Comparison of ENCODE assay signal across 13 cellular contexts in genomic region chr2:169716229-169716886, GRCh38. TPM values are rescaled to one million over a fixed set of nuclear protein-coding genes. Genes with fewer than 3 reads are reported as not detected.
DNase-seq lines count a peak whose midpoint lies in the region; ATAC-seq, FAIRE-seq and TF ChIP-seq lines count a peak whose summit lies in the region.
"Had no signal": no experiment of that assay in that cellular context is flagged by ENCODE, and none has a peak within 500 bp of the region (broad histone marks: within the 10 kb centered on the region; RNA-seq: fewer than 3 reads in every experiment).

No MANE protein-coding gene starts in this region.

- H3K4me2 ChIP-seq in endothelial cell of umbilical vein (ENCODE audit: insufficient read depth, low read length) = no peak overlapping the region

- TF ChIP-seq CTCF in Calu3 (IDR thresholded peaks at IDR 0.05; ENCODE audit: unreplicated experiment) = no peak
- TF ChIP-seq CTCF in endothelial cell of umbilical vein (IDR thresholded peaks at IDR 0.05; ENCODE audit: extremely low read depth in 1 of 2, insufficient read depth in 1 of 2, low read depth in 1 of 2, low read length in 2 of 2) = no peak
- no peak for TF ChIP-seq CTCF in pancreas (IDR thresholded peaks at IDR 0.05)
- TF ChIP-seq CTCF in GM10266 (IDR thresholded peaks at IDR 0.05; ENCODE audit: control insufficient read depth, insufficient read depth, low read depth, missing control alignments) = no peak

- no TSS peak for BruUV-seq in Calu3 (replicated peaks; lab: Mats Ljungman, UMichigan)
- BruUV-seq in endothelial cell of umbilical vein (replicated peaks; lab: Mats Ljungman, UMichigan) = no TSS peak

- intact Hi-C loops in Calu3 (cut with micrococcal nuclease; ENCODE audit: unreplicated experiment) (no loop called here), endothelial cell of umbilical vein (cut with micrococcal nuclease) (loop anchor here (2.0 kb wide), 2 partner anchors 16 to 22 kb away; partner anchors contain the start of genes CFAP210, KLHL23 and PHOSPHO2), pancreas (cut with DNase I) (no loop called here)

- H3K4me1 ChIP-seq in endothelial cell of umbilical vein (ENCODE audit: control insufficient read depth, extremely low read depth, insufficient read depth, low read length) = peaks cover 22% of the 10 kb centered on the region
- H3K4me1 ChIP-seq in pancreas = peaks cover 8 to 19% (median 8%) of the 10 kb centered on the region in 3 donors

- H3K36me3 ChIP-seq in endothelial cell of umbilical vein (ENCODE audit: control insufficient read depth in 2 of 2, extremely low read depth in 1 of 2, insufficient read depth in 2 of 2, low read length in 2 of 2) = no peaks in the 10 kb centered on the region
- no peaks in the 10 kb centered on the region for H3K36me3 ChIP-seq in pancreas
- H3K36me3 ChIP-seq: tibial artery had no signal

- no peak for DNase-seq in Calu3
- DNase-seq in NCI-H510A treated with DMSO at 0.1 percent for 48 hours (lab: John Stamatoyannopoulos, UW) = peak; percentile 70
- DNase-seq in endothelial cell of umbilical vein (ENCODE audit: low read depth, low spot score) = peak; percentile 26
- peak in 5 of 6 donors; percentile 21 to 65 (median 42) for DNase-seq in pancreas
- DNase-seq in H54 (ENCODE audit: insufficient read length, low spot score) = no peak
- no peak for DNase-seq in NCI-H526 treated with DMSO at 0.1 percent for 48 hours (lab: John Stamatoyannopoulos, UW)
- no peak for DNase-seq in GM10266 (ENCODE audit: extremely low spot score)
- DNase-seq: stimulated activated CD4-positive, alpha-beta T cell treated with anti-CD3 and anti-CD28 coated beads, Interleukin-2, amount 100 ng/mL, for 24 hours; T-helper 17 cell; tibial artery had no signal

- CTCF ChIA-PET in Calu3 (lab: Charles Lee) = interaction anchor here (1.7 kb wide), 1 partner anchor 10 kb away, joined by 6 read pairs; no protein-coding TSS in a partner anchor
- CTCF ChIA-PET in endothelial cell of umbilical vein (lab: Charles Lee) = interaction anchor here (0.9 kb wide), 1 partner anchor 209 kb away, joined by 3 read pairs; no protein-coding TSS in a partner anchor

- H2AFZ ChIP-seq in endothelial cell of umbilical vein (ENCODE audit: low read depth, low read length) = no peak overlapping the region

- no peak overlapping the region for H3K27ac Mint-ChIP-seq in Calu3 (ENCODE audit: unreplicated experiment)
- H3K27ac Mint-ChIP-seq: memory B cell, T-helper 17 cell had no signal

- H3K36me3 Mint-ChIP-seq in Calu3 (ENCODE audit: insufficient read depth, unreplicated experiment) = no peaks in the 10 kb centered on the region

- H3K27me3 Mint-ChIP-seq in Calu3 (ENCODE audit: unreplicated experiment) = no peaks in the 10 kb centered on the region
- H3K27me3 Mint-ChIP-seq: T-helper 17 cell had no signal

- no peak for FAIRE-seq in endothelial cell of umbilical vein (lab: Jason Lieb, UNC)
- FAIRE-seq in pancreas (lab: Jason Lieb, UNC) = no peak
- FAIRE-seq in H54 (lab: Jason Lieb, UNC) = no peak
- FAIRE-seq: G401.6 had no signal

- H3K4me3 ChIP-seq in endothelial cell of umbilical vein (replicated peaks in 1 of 3; ENCODE audit: insufficient read depth in 1 of 3, low read depth in 1 of 3, low read length in 3 of 3) = no peak overlapping the region
- H3K4me3 ChIP-seq in pancreas = peak overlapping the region in 1 of 4 donors; percentile 41

- H3K9me3 ChIP-seq in endothelial cell of umbilical vein (replicated peaks; ENCODE audit: control insufficient read depth, insufficient read depth, low read length) (no peaks in the 10 kb centered on the region), pancreas (no peaks in the 10 kb centered on the region)
- H3K9me3 ChIP-seq: tibial artery had no signal

- ATAC-seq in pancreas (peak; percentile 62 to 66 (median 65)), GM18909 (IDR thresholded peaks at IDR 0.05; ENCODE audit: poor library complexity, unreplicated experiment) (no peak)
- ATAC-seq: T-helper 17 cell had no signal

- WGBS in pancreas, 2 donors = 21 to 27% methylated on average over 12 of the region's 12 CpGs

- dilution Hi-C loops in endothelial cell of umbilical vein (cut with MboI; ENCODE audit: extremely low pct_ligation_motif_present, low sequenced_read_pairs) = no loop called here

- H3K27ac ChIP-seq in endothelial cell of umbilical vein (ENCODE audit: insufficient read depth, low read depth, low read length) (no peak overlapping the region), pancreas (peak overlapping the region in 1 of 4 donors; percentile 68)
- H3K27ac ChIP-seq: tibial artery had no signal

- no peak for TF ChIP-seq POLR2A in endothelial cell of umbilical vein (IDR thresholded peaks at IDR 0.05; ENCODE audit: low read depth, low read length)
- TF ChIP-seq POLR2A in H54 (IDR thresholded peaks at IDR 0.05; ENCODE audit: low read depth, low read length) = no peak

- H3K4me3 Mint-ChIP-seq in Calu3 (ENCODE audit: low read depth, unreplicated experiment) = peak overlapping the region; percentile 63
- H3K4me3 Mint-ChIP-seq: memory B cell, T-helper 17 cell had no signal

- H3K4me1 Mint-ChIP-seq in Calu3 (ENCODE audit: low read depth, unreplicated experiment) = peaks cover 35% of the 10 kb centered on the region
- H3K4me1 Mint-ChIP-seq: T-helper 17 cell had no signal

- no peaks in the 10 kb centered on the region for H3K9me1 ChIP-seq in endothelial cell of umbilical vein (replicated peaks; ENCODE audit: control insufficient read depth, extremely low read depth, insufficient read depth, low read length)

- no peak overlapping the region for H3K9ac ChIP-seq in endothelial cell of umbilical vein (replicated peaks; ENCODE audit: extremely low read depth, insufficient read depth, low read length)

- no peaks in the 10 kb centered on the region for H3K9me3 Mint-ChIP-seq in Calu3 (ENCODE audit: low read depth, unreplicated experiment)
- H3K9me3 Mint-ChIP-seq: memory B cell had no signal

- POLR2A ChIA-PET in endothelial cell of umbilical vein (lab: Charles Lee) = no interaction called here

- H3K27me3 ChIP-seq in endothelial cell of umbilical vein (ENCODE audit: control insufficient read depth in 2 of 2, insufficient read depth in 2 of 2, low read length in 2 of 2) = no peaks in the 10 kb centered on the region
- no peaks in the 10 kb centered on the region for H3K27me3 ChIP-seq in pancreas
- H3K27me3 ChIP-seq: tibial artery had no signal

- H3K79me2 ChIP-seq in endothelial cell of umbilical vein (ENCODE audit: control insufficient read depth, insufficient read depth, low read length) = no peaks in the 10 kb centered on the region

- no peaks in the 10 kb centered on the region for H4K20me1 ChIP-seq in endothelial cell of umbilical vein (replicated peaks; ENCODE audit: control insufficient read depth, extremely low read depth, insufficient read depth, low read length)

TF ChIP-seq in endothelial cell of umbilical vein, 7 proteins besides CTCF, POLR2A, EP300 and RAD21 (continues in another document):
- TF ChIP-seq JUN (IDR thresholded peaks at IDR 0.05; ENCODE audit: borderline replicate concordance, insufficient read depth, insufficient read length, low read depth) (no peak), EZH2 (IDR thresholded peaks at IDR 0.05; ENCODE audit: borderline replicate concordance, low read depth, low read length, severe bottlenecking) (no peak), GATA2 (IDR thresholded peaks at IDR 0.05; ENCODE audit: insufficient read depth, insufficient read length, low read depth, low read length) (no peak), MYC (IDR thresholded peaks at IDR 0.05; ENCODE audit: low read depth, low read length) (no peak), MAX (IDR thresholded peaks at IDR 0.05; ENCODE audit: insufficient read depth, insufficient read length) (no peak), POLR2AphosphoS5 (IDR thresholded peaks at IDR 0.05; ENCODE audit: insufficient read depth, low read depth, low read length) (no peak)

RNA-seq across cellular contexts. Expression of gene KLHL23, which starts 17.3 kb away (rescaled TPM):
- 40.4 and 49.5 TPM in 2 replicates for total RNA-seq in Calu3 (2022)
- 11.2 and 13.4 TPM in 2 replicates for total RNA-seq in endothelial cell of umbilical vein
- polyA plus RNA-seq in endothelial cell of umbilical vein = 4.0 and 4.4 TPM in 2 replicates
- 5.1 and 6.1 TPM in 2 replicates for polyA plus RNA-seq in endothelial cell of umbilical vein (2011; cell fraction: cytosol; rRNA removed)
- 6.1 and 7.7 TPM in 2 replicates for polyA plus RNA-seq in endothelial cell of umbilical vein (2011; cell fraction: nucleus; rRNA removed)
- polyA plus RNA-seq in endothelial cell of umbilical vein (2012) = 8.2 and 10.4 TPM in 2 replicates
- polyA minus RNA-seq in endothelial cell of umbilical vein = 13.0 and 19.4 TPM in 2 replicates
- polyA minus RNA-seq in endothelial cell of umbilical vein (2011; cell fraction: cytosol; rRNA and poly(A)+ RNA removed) = 11.7 TPM
- 15.9 and 16.4 TPM in 2 replicates for polyA minus RNA-seq in endothelial cell of umbilical vein (2011; cell fraction: nucleus; rRNA and poly(A)+ RNA removed)
- total RNA-seq in pancreas = 1 to 10 TPM; 2.2 to 6.9 (median 3.1) TPM
- 1 to 10 TPM; 1.7 to 3.4 TPM for polyA plus RNA-seq in pancreas

RNA-seq across cellular contexts. Expression of gene PHOSPHO2, which starts 22.1 kb away (rescaled TPM):
- total RNA-seq in Calu3 (2022) (9.9 and 12.7 TPM in 2 replicates), endothelial cell of umbilical vein (2.7 TPM in 2 replicates), pancreas (1 to 10 TPM; 2.2 to 5.9 (median 3.3) TPM)
- polyA plus RNA-seq in endothelial cell of umbilical vein (0.45 and 0.69 TPM in 2 replicates), pancreas (1 to 10 TPM; 1.9 to 2.4 TPM)
- 1.0 and 1.1 TPM in 2 replicates for polyA plus RNA-seq in endothelial cell of umbilical vein (2011; cell fraction: cytosol; rRNA removed)
- 2.1 and 2.6 TPM in 2 replicates for polyA plus RNA-seq in endothelial cell of umbilical vein (2011; cell fraction: nucleus; rRNA removed)
- polyA plus RNA-seq in endothelial cell of umbilical vein (2012) = 1.6 and 2.1 TPM in 2 replicates
- polyA minus RNA-seq in endothelial cell of umbilical vein = 0.55 and 0.66 TPM in 2 replicates
- polyA minus RNA-seq in endothelial cell of umbilical vein (2011; cell fraction: cytosol; rRNA and poly(A)+ RNA removed) = 3.1 TPM
- 2.6 and 3.1 TPM in 2 replicates for polyA minus RNA-seq in endothelial cell of umbilical vein (2011; cell fraction: nucleus; rRNA and poly(A)+ RNA removed)

RNA-seq across cellular contexts. Expression of gene CFAP210, which starts 22.2 kb away (rescaled TPM):
- total RNA-seq in Calu3 (2022) (0.17 TPM in 1 of 2 replicates, not detected in the other), endothelial cell of umbilical vein (not detected in 2 replicates), pancreas (under 1 TPM in 4 of 6 donors, not detected in 2; 0.09 to 0.47 (median 0.20) TPM)
- polyA plus RNA-seq in endothelial cell of umbilical vein (not detected in 2 replicates), pancreas (under 1 TPM; 0.15 to 0.73 TPM)
- not detected in 2 replicates for polyA plus RNA-seq in endothelial cell of umbilical vein (2011; cell fraction: cytosol; rRNA removed)
- polyA plus RNA-seq in endothelial cell of umbilical vein (2011; cell fraction: nucleus; rRNA removed) = not detected in 2 replicates
- not detected in 2 replicates for polyA plus RNA-seq in endothelial cell of umbilical vein (2012)
- not detected in 2 replicates for polyA minus RNA-seq in endothelial cell of umbilical vein
- polyA minus RNA-seq in endothelial cell of umbilical vein (2011; cell fraction: cytosol; rRNA and poly(A)+ RNA removed) = not detected
- not detected in 2 replicates for polyA minus RNA-seq in endothelial cell of umbilical vein (2011; cell fraction: nucleus; rRNA and poly(A)+ RNA removed)

Comparison
In these comparisons a context has a peak if more than half of its experiments do, and no peak if none do; other contexts are left out.
1. DNase-seq: peak in NCI-H510A treated with DMSO at 0.1 percent for 48 hours (single experiment), endothelial cell of umbilical vein (single experiment) and pancreas (5 of 6); none in Calu3 (single experiment), H54 (single experiment), NCI-H526 treated with DMSO at 0.1 percent for 48 hours (single experiment) and GM10266 (single experiment).